Comparison of ENCODE assay signal across 8 cellular contexts in genomic region chr19:1155352-1156304, GRCh38. TPM values are rescaled to one million over a fixed set of nuclear protein-coding genes. Genes with fewer than 3 reads are reported as not detected.
DNase-seq lines count a peak whose midpoint lies in the region; ATAC-seq, FAIRE-seq and TF ChIP-seq lines count a peak whose summit lies in the region.

No MANE protein-coding gene starts in this region.

- H3K27ac ChIP-seq in adipose tissue (ENCODE audit: low read depth, low read length), result peak overlapping the region; percentile 97
- peak overlapping the region; percentile 95 to 98 (median 96) for H3K27ac ChIP-seq in upper lobe of left lung

- H3K4me3 ChIP-seq in fibroblast of the aortic adventitia (ENCODE audit: low read depth, low read length) (peak overlapping the region; percentile 31), upper lobe of left lung (peak overlapping the region in 3 of 4 donors; percentile 29 to 48 (median 44))

- H3K9me3 Mint-ChIP-seq in nephron progenitor cell, result no peaks in the 10 kb centered on the region

- TF ChIP-seq CTCF in fibroblast of the aortic adventitia (IDR thresholded peaks at IDR 0.05; ENCODE audit: insufficient read depth, low read length) (no peak), nephron progenitor cell (IDR thresholded peaks at IDR 0.05) (no peak), upper lobe of left lung (IDR thresholded peaks at IDR 0.05) (peak in 1 of 6 experiments; percentile 11), D721Med (IDR thresholded peaks at IDR 0.05; ENCODE audit: insufficient read depth, missing control alignments) (no peak)

- H3K27ac Mint-ChIP-seq in nephron progenitor cell, result peak overlapping the region; percentile 42

- DNase-seq in fibroblast of the aortic adventitia (ENCODE audit: low read depth) (peak; percentile 47), nephron progenitor cell (no peak), upper lobe of left lung (peak; percentile 51 to 79), NCI-H510A treated with DMSO at 0.1 percent for 48 hours (lab: John Stamatoyannopoulos, UW) (no peak), NCI-H446 (lab: John Stamatoyannopoulos, UW) (no peak), D721Med (ENCODE audit: insufficient read length, low spot score) (no peak)

- peaks cover 10% of the 10 kb centered on the region for H3K36me3 Mint-ChIP-seq in nephron progenitor cell (ENCODE audit: low read depth)

- H3K4me1 Mint-ChIP-seq in nephron progenitor cell, result peaks cover 27% of the 10 kb centered on the region

- ATAC-seq in upper lobe of left lung (ENCODE audit: low FRiP score in 2 of 2) (peak; percentile 28 to 39), HG02678 (IDR thresholded peaks at IDR 0.05; ENCODE audit: unreplicated experiment) (no peak)

- H3K27me3 Mint-ChIP-seq in nephron progenitor cell (ENCODE audit: low read depth, poor library complexity), result peaks cover 2% of the 10 kb centered on the region

- WGBS in adipose tissue, 3 donors, result 55 to 82% (median 62%) methylated on average over 27 to 29 of the region's 29 CpGs
- WGBS in upper lobe of left lung, 2 donors, result 20 to 45% methylated on average over 1 to 21 of the region's 29 CpGs

- FAIRE-seq in D721Med (lab: Jason Lieb, UNC), result no peak

- TF ChIP-seq EP300 in upper lobe of left lung (IDR thresholded peaks at IDR 0.05), result no peak

- no peak for TF ChIP-seq POLR2A in upper lobe of left lung (IDR thresholded peaks at IDR 0.05)

- H3K36me3 ChIP-seq in upper lobe of left lung, result peaks cover 0 to 43% (median 27%) of the 10 kb centered on the region in 4 donors

- no peaks in the 10 kb centered on the region for H3K9me3 ChIP-seq in upper lobe of left lung

- H3K4me3 Mint-ChIP-seq in nephron progenitor cell, result no peak overlapping the region

- H3K27me3 ChIP-seq in upper lobe of left lung, result no peaks in the 10 kb centered on the region

- peaks cover 53 to 72% (median 62%) of the 10 kb centered on the region in 4 donors for H3K4me1 ChIP-seq in upper lobe of left lung

RNA-seq across cellular contexts. Expression of gene SBNO2, which starts 18.4 kb away (rescaled TPM):
- 100 to 1,000 TPM in 1 of 3 donors, 10 to 100 TPM in 2; 22.0 to 155 (median 53.1) TPM for polyA plus RNA-seq in adipose tissue
- total RNA-seq in fibroblast of the aortic adventitia (ENCODE audit: low replicate concordance) (18.5 and 41.2 TPM in 2 replicates), upper lobe of left lung (100 to 1,000 TPM in 4 of 6 donors, 10 to 100 TPM in 2; 44.8 to 159 (median 106) TPM)

RNA-seq across cellular contexts. Expression of gene STK11, which starts 50.0 kb away (rescaled TPM):
- 10 to 100 TPM; 24.5 to 42.9 (median 39.4) TPM for polyA plus RNA-seq in adipose tissue
- total RNA-seq in fibroblast of the aortic adventitia (ENCODE audit: low replicate concordance) (54.1 and 84.1 TPM in 2 replicates), upper lobe of left lung (100 to 1,000 TPM in 1 of 6 donors, 10 to 100 TPM in 5; 50.2 to 168 (median 63.2) TPM)

RNA-seq across cellular contexts. Expression of gene GPX4, which starts 51.8 kb away (rescaled TPM):
- 1,000 to 10,000 TPM in 2 of 3 donors, 100 to 1,000 TPM in 1; 205 to 2,242 (median 1,517) TPM for polyA plus RNA-seq in adipose tissue
- total RNA-seq in fibroblast of the aortic adventitia (ENCODE audit: low replicate concordance) (156 and 288 TPM in 2 replicates), upper lobe of left lung (100 to 1,000 TPM; 370 to 717 (median 484) TPM)

Comparison
In these comparisons a context has a peak if more than half of its experiments do, and no peak if none do; other contexts are left out.
1. DNase-seq: peak in fibroblast of the aortic adventitia (single experiment) and upper lobe of left lung (2 of 2); none in nephron progenitor cell (single experiment), NCI-H510A treated with DMSO at 0.1 percent for 48 hours (single experiment), NCI-H446 (0 of 2) and D721Med (single experiment).